ENCODE assay signal across 10 cellular contexts in the genomic region with DNA sequence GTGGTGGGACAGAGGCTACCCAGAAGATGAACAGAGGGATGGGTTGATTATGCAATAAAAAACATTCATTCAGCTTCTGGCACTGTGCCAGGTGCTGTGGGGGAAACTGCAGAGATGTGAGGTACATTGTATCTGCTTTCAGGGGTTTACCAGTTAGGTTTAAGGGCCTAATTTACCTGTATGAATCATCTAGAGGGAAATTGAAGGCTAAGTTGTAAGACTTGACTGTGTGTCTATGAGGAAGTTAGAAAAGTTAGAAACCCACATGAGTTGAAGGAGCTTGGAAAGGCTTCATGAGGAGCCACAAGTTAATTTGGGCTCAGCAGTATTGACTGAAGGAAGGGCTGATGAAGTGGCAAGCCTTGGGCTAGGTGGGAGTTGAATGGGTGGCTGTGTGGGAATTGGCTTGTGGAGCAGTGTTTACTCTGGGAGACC.
DNase-seq lines count a peak whose midpoint lies in the region; ATAC-seq lines count a peak whose summit lies in the region.
"Had no signal": no experiment of that assay in that cellular context is flagged by ENCODE, and none has a peak within 500 bp of the region (broad histone marks: within the 10 kb centered on the region; RNA-seq: fewer than 3 reads in every experiment).

No MANE protein-coding gene starts in this region.

- DNase-seq in COLO668 (lab: John Stamatoyannopoulos, UW; ENCODE audit: unreplicated experiment): peak; percentile 17
- DNase-seq in stimulated activated naive CD4-positive, alpha-beta T cell (lab: John Stamatoyannopoulos, UW): no peak
- no peak for DNase-seq in NCI-H187 treated with DMSO at 0.1 percent for 48 hours (lab: John Stamatoyannopoulos, UW)
- no peak for DNase-seq in NCI-H2029 (lab: John Stamatoyannopoulos, UW)
- DNase-seq in NCI-H774 (lab: John Stamatoyannopoulos, UW): no peak
- DNase-seq: NCI-H748 treated with DMSO at 0.1 percent for 48 hours, upper lobe of right lung had no signal

- ATAC-seq in GM18511 (IDR thresholded peaks at IDR 0.05; ENCODE audit: unreplicated experiment): peak; percentile 89
- peak; percentile 67 for ATAC-seq in GM21786 (IDR thresholded peaks at IDR 0.05; ENCODE audit: unreplicated experiment)
- peak; percentile 61 for ATAC-seq in HG03521 (IDR thresholded peaks at IDR 0.05; ENCODE audit: unreplicated experiment)
- ATAC-seq: upper lobe of right lung had no signal
